ENCODE assay signal across 1 cellular context in genomic region chr13:33519561-33520479, GRCh38.
TF ChIP-seq lines count a peak whose summit lies in the region.

No MANE protein-coding gene starts in this region.

TF ChIP-seq in GM23338, 12 proteins besides CTCF, POLR2A, EP300 and RAD21 (continued from another document):
- no peak for TF ChIP-seq REST (IDR thresholded peaks at IDR 0.05; ENCODE audit: unreplicated experiment)
- no peak for TF ChIP-seq ZNF331 (CRISPR knock-in tag; IDR thresholded peaks at IDR 0.05; ENCODE audit: low read depth)
